In genomic region chr16:18561727-18562314, GRCh38 we compare ENCODE assay signal across 8 cellular contexts. TPM values are rescaled to one million over a fixed set of nuclear protein-coding genes. Genes with fewer than 3 reads are reported as not detected.
DNase-seq lines count a peak whose midpoint lies in the region; ATAC-seq and TF ChIP-seq lines count a peak whose summit lies in the region.
"Not testable (repeated sequence)": the region's sequence is repeated elsewhere in the genome, so short reads cannot be mapped to it uniquely, and the experiment has no call there.

Gene NOMO2, minus strand, starts transcription at chr16:18562097. Its CDS starts 57 bp downstream, at chr16:18562040.

- not testable (repeated sequence) for H3F3A ChIP-seq in DOHH2 (ENCODE audit: control insufficient read depth, insufficient read depth)

- H3K9me3 ChIP-seq in DOHH2 (ENCODE audit: control insufficient read depth, insufficient read depth, low read length); cardiac muscle cell (ENCODE audit: low read depth); osteoblast (ENCODE audit: low read depth, low read length): not testable (repeated sequence)

- ATAC-seq in GM21717 (IDR thresholded peaks at IDR 0.05; ENCODE audit: unreplicated experiment): peak; percentile 84
- peak; percentile 88 for ATAC-seq in HG03565 (IDR thresholded peaks at IDR 0.05; ENCODE audit: unreplicated experiment)

- not testable (repeated sequence) for H2AFZ ChIP-seq in osteoblast (ENCODE audit: low read length)

- not testable (repeated sequence) for H3K9me2 ChIP-seq in DOHH2 (replicated peaks; ENCODE audit: control insufficient read depth, low read length)

- peaks cover 21% of the 10 kb centered on the region for H3K79me2 ChIP-seq in DOHH2 (ENCODE audit: control insufficient read depth, low read length)
- not testable (repeated sequence) for H3K79me2 ChIP-seq in osteoblast (ENCODE audit: insufficient read depth, low read length)

- H3K36me3 ChIP-seq in DOHH2 (ENCODE audit: control insufficient read depth, low read length); cardiac muscle cell; osteoblast (ENCODE audit: insufficient read depth, low read length): not testable (repeated sequence)

- peak within 1 kb of the TSS; percentile 34 for H3K4me2 ChIP-seq in DOHH2 (ENCODE audit: low read length)
- peak within 1 kb of the TSS; percentile 70 for H3K4me2 ChIP-seq in osteoblast (ENCODE audit: insufficient read depth, low read length)

- DNase-seq in T-helper 9 cell (peak; percentile 75), cardiac muscle cell (ENCODE audit: low read depth in 1 of 2, low spot score in 1 of 2) (peak in 1 of 2 donors; percentile 23)
- DNase-seq in activated naive CD8-positive, alpha-beta T cell treated with anti-CD3 and anti-CD28 coated beads, Interleukin-2, amount 50 U/mL, for 16 hours (ENCODE audit: low read depth, low spot score): peak; percentile 65
- DNase-seq in osteoblast (ENCODE audit: insufficient read length, low spot score, missing footprints): not testable (repeated sequence)
- DNase-seq in stimulated activated CD8-positive, alpha-beta memory T cell treated with anti-CD3 and anti-CD28 coated beads, Interleukin-7, amount 100 ng/mL, for 24 hours (ENCODE audit: low read depth): peak; percentile 71

- H3K4me3 ChIP-seq in DOHH2 (ENCODE audit: low read length) (peak within 1 kb of the TSS; percentile 58), cardiac muscle cell (peak within 1 kb of the TSS; percentile 44), osteoblast (ENCODE audit: insufficient read depth, low read length) (peak within 1 kb of the TSS; percentile 65)

- not testable (repeated sequence) for H3K27ac ChIP-seq in DOHH2 (ENCODE audit: low read depth, low read length); osteoblast (ENCODE audit: low read depth, low read length)
- peak within 1 kb of the TSS; percentile 64 for H3K27ac ChIP-seq in cardiac muscle cell

- not testable (repeated sequence) for H3K27me3 ChIP-seq in DOHH2 (ENCODE audit: control insufficient read depth, low read length); cardiac muscle cell; osteoblast (ENCODE audit: insufficient read depth, low read length)

- H3K4me1 ChIP-seq in DOHH2 (ENCODE audit: control insufficient read depth, low read length); cardiac muscle cell (ENCODE audit: low read depth); osteoblast (ENCODE audit: insufficient read depth, low read length): not testable (repeated sequence)

- TF ChIP-seq CTCF in DOHH2 (IDR thresholded peaks at IDR 0.05; ENCODE audit: low read depth, low read length, poor library complexity, severe bottlenecking); cardiac muscle cell (IDR thresholded peaks at IDR 0.05; ENCODE audit: low read depth, low read length); osteoblast (IDR thresholded peaks at IDR 0.05; ENCODE audit: extremely low read depth, low read depth, low read length): not testable (repeated sequence)

- H4K20me1 ChIP-seq in DOHH2 (ENCODE audit: control insufficient read depth, insufficient read depth, low read depth, low read length); osteoblast (ENCODE audit: insufficient read depth, low read length): not testable (repeated sequence)

RNA-seq across cellular contexts. Expression of gene NOMO2, which starts in this region (rescaled TPM):
- total RNA-seq in cardiac muscle cell: 88.4 and 97.7 TPM in 2 replicates
- polyA plus RNA-seq in cardiac muscle cell: 130 and 152 TPM in 2 replicates
- 92.5 and 106 TPM in 2 replicates for total RNA-seq in osteoblast
